8 cellular contexts compared by ENCODE assay signal in genomic region chr1:115089443-115090340, GRCh38. TPM values are rescaled to one million over a fixed set of nuclear protein-coding genes. Genes with fewer than 3 reads are reported as not detected.
DNase-seq lines count a peak whose midpoint lies in the region; ATAC-seq and TF ChIP-seq lines count a peak whose summit lies in the region.

Gene TSPAN2 (minus strand): TSS chr1:115089503. CDS start chr1:115089432, 71 bp downstream.

- peak within 1 kb of the TSS; percentile 82 for H3K4me3 ChIP-seq in CD8-positive, alpha-beta T cell (ENCODE audit: low read depth, low read length)
- H3K4me3 ChIP-seq in esophagus muscularis mucosa = peak within 1 kb of the TSS; percentile 80 to 86 (median 82)
- peak within 1 kb of the TSS; percentile 76 for H3K4me3 ChIP-seq in naive thymus-derived CD4-positive, alpha-beta T cell (ENCODE audit: low read length)
- H3K4me3 ChIP-seq in stomach smooth muscle (ENCODE audit: low read length in 2 of 2) = peak within 1 kb of the TSS; percentile 85 to 86

- intact Hi-C loops in CD8-positive, alpha-beta T cell (cut with DNase I, micrococcal nuclease) = loop anchor here (1.0 to 10.0 kb wide), 6 partner anchors 10 to 745 kb away; partner anchors contain the start of gene BCAS2 (in 1 of the 2)
- intact Hi-C loops in esophagus muscularis mucosa (cut with DNase I) = no loop called here
- intact Hi-C loops in naive thymus-derived CD4-positive, alpha-beta T cell (cut with micrococcal nuclease) = loop anchor here (1.0 to 10.0 kb wide), 5 partner anchors 10 to 1145 kb away; partner anchors contain the start of gene DENND2C (in 1 of the 2)

- peak within 1 kb of the TSS; percentile 78 for H3K27ac Mint-ChIP-seq in CD8-positive, alpha-beta T cell
- peak within 1 kb of the TSS; percentile 7 to 93 (median 71) for H3K27ac Mint-ChIP-seq in naive thymus-derived CD4-positive, alpha-beta T cell

- peaks cover 40% of the 10 kb centered on the region for H3K4me1 Mint-ChIP-seq in CD8-positive, alpha-beta T cell (ENCODE audit: low read depth)
- peaks cover 10 to 54% (median 29%) of the 10 kb centered on the region in 7 donors for H3K4me1 Mint-ChIP-seq in naive thymus-derived CD4-positive, alpha-beta T cell

- peaks cover 16% of the 10 kb centered on the region for H3K4me1 ChIP-seq in CD8-positive, alpha-beta T cell (ENCODE audit: insufficient read depth, low read length)
- H3K4me1 ChIP-seq in esophagus muscularis mucosa = peaks cover 16 to 61% (median 57%) of the 10 kb centered on the region in 4 donors
- H3K4me1 ChIP-seq in naive thymus-derived CD4-positive, alpha-beta T cell (ENCODE audit: control insufficient read depth in 2 of 2, insufficient read depth in 2 of 2, low read length in 2 of 2) = peaks cover 6 to 9% of the 10 kb centered on the region in 2 donors
- peaks cover 39% of the 10 kb centered on the region for H3K4me1 ChIP-seq in stomach smooth muscle (ENCODE audit: control insufficient read depth, insufficient read depth, low read length)

- no peaks in the 10 kb centered on the region for H3K27me3 Mint-ChIP-seq in CD8-positive, alpha-beta T cell (ENCODE audit: low read depth)
- peaks cover 0 to 29% (median 0%) of the 10 kb centered on the region in 5 donors for H3K27me3 Mint-ChIP-seq in naive thymus-derived CD4-positive, alpha-beta T cell

- TF ChIP-seq CTCF in CD8-positive, alpha-beta T cell (IDR thresholded peaks at IDR 0.05) = no peak
- peak; percentile 37 to 62 (median 57) for TF ChIP-seq CTCF in esophagus muscularis mucosa (IDR thresholded peaks at IDR 0.05)

- H3K36me3 ChIP-seq in CD8-positive, alpha-beta T cell (ENCODE audit: insufficient read depth, low read length) = no peaks in the 10 kb centered on the region
- no peaks in the 10 kb centered on the region for H3K36me3 ChIP-seq in esophagus muscularis mucosa
- H3K36me3 ChIP-seq in naive thymus-derived CD4-positive, alpha-beta T cell (ENCODE audit: control insufficient read depth in 2 of 3, insufficient read depth in 3 of 3, low read length in 3 of 3) = no peaks in the 10 kb centered on the region
- H3K36me3 ChIP-seq in stomach smooth muscle (ENCODE audit: control insufficient read depth in 2 of 2, insufficient read depth in 2 of 2, low read length in 2 of 2) = no peaks in the 10 kb centered on the region

- no peaks in the 10 kb centered on the region for H3K27me3 ChIP-seq in CD8-positive, alpha-beta T cell (ENCODE audit: insufficient read depth, low read length)
- H3K27me3 ChIP-seq in esophagus muscularis mucosa (peaks cover 0 to 6% (median 0%) of the 10 kb centered on the region in 4 donors), stomach smooth muscle (ENCODE audit: control insufficient read depth in 1 of 2, insufficient read depth in 2 of 2, low read length in 2 of 2) (no peaks in the 10 kb centered on the region)
- H3K27me3 ChIP-seq in naive thymus-derived CD4-positive, alpha-beta T cell (ENCODE audit: control insufficient read depth in 2 of 2, insufficient read depth in 2 of 2, low read length in 2 of 2) = no peaks in the 10 kb centered on the region

- POLR2A ChIA-PET in CD8-positive, alpha-beta T cell (lab: Charles Lee) = interaction anchor here (2.8 kb wide), 1 partner anchor 9 kb away, joined by 10 read pairs; no protein-coding TSS in a partner anchor
- POLR2A ChIA-PET in naive thymus-derived CD4-positive, alpha-beta T cell (lab: Charles Lee) = interaction anchor here (0.9 to 1.0 kb wide), 2 partner anchors 9 to 24 kb away, joined by 3 to 4 read pairs; no protein-coding TSS in a partner anchor

- 1% methylated on average over 8 of the region's 66 CpGs for WGBS in esophagus muscularis mucosa

- CTCF ChIA-PET in CD8-positive, alpha-beta T cell (lab: Charles Lee) = interaction anchor here (0.9 to 1.5 kb wide), 2 partner anchors 10 to 23 kb away, joined by 4 read pairs; no protein-coding TSS in a partner anchor
- CTCF ChIA-PET in naive thymus-derived CD4-positive, alpha-beta T cell (lab: Charles Lee) = interaction anchor here (0.5 to 1.2 kb wide), 2 partner anchors 9 to 441 kb away, joined by 3 read pairs; no protein-coding TSS in a partner anchor

- ATAC-seq in CD8-positive, alpha-beta T cell = peak; percentile 89
- ATAC-seq in naive thymus-derived CD4-positive, alpha-beta T cell = peak; percentile 90
- no peak for ATAC-seq in HG03457 (IDR thresholded peaks at IDR 0.05; ENCODE audit: unreplicated experiment)
- no peak for ATAC-seq in GM21723 (IDR thresholded peaks at IDR 0.05; ENCODE audit: unreplicated experiment)

- H3K9ac ChIP-seq in stomach smooth muscle (ENCODE audit: low read length in 2 of 2) = peak within 1 kb of the TSS; percentile 95 to 98

- H3K9me3 Mint-ChIP-seq in CD8-positive, alpha-beta T cell = no peaks in the 10 kb centered on the region
- peaks cover 0 to 3% (median 0%) of the 10 kb centered on the region in 11 donors for H3K9me3 Mint-ChIP-seq in naive thymus-derived CD4-positive, alpha-beta T cell

- peak; percentile 52 for TF ChIP-seq POLR2A in esophagus muscularis mucosa (IDR thresholded peaks at IDR 0.05; ENCODE audit: low read depth)

- no peaks in the 10 kb centered on the region for H3K9me3 ChIP-seq in CD8-positive, alpha-beta T cell (ENCODE audit: low read length)
- H3K9me3 ChIP-seq in esophagus muscularis mucosa (no peaks in the 10 kb centered on the region), stomach smooth muscle (ENCODE audit: control insufficient read depth in 2 of 2, low read length in 2 of 2) (no peaks in the 10 kb centered on the region)
- no peaks in the 10 kb centered on the region for H3K9me3 ChIP-seq in naive thymus-derived CD4-positive, alpha-beta T cell (ENCODE audit: control insufficient read depth in 2 of 3, low read length in 3 of 3)

- H3K4me3 Mint-ChIP-seq in CD8-positive, alpha-beta T cell = peak within 1 kb of the TSS; percentile 84
- peak within 1 kb of the TSS; percentile 74 to 88 (median 84) for H3K4me3 Mint-ChIP-seq in naive thymus-derived CD4-positive, alpha-beta T cell

- TF ChIP-seq EP300 in esophagus muscularis mucosa (IDR thresholded peaks at IDR 0.05) = no peak

- H3K27ac ChIP-seq in CD8-positive, alpha-beta T cell (ENCODE audit: low read depth, low read length) = peak within 1 kb of the TSS; percentile 54
- H3K27ac ChIP-seq in esophagus muscularis mucosa (replicated peaks in 1 of 4) (peak within 1 kb of the TSS; percentile 89 to 97 (median 95)), stomach smooth muscle (ENCODE audit: low read length) (peak within 1 kb of the TSS; percentile 99)
- H3K27ac ChIP-seq in naive thymus-derived CD4-positive, alpha-beta T cell (ENCODE audit: low read depth, low read length) = peak within 1 kb of the TSS; percentile 69

- H3K36me3 Mint-ChIP-seq in CD8-positive, alpha-beta T cell = no peaks in the 10 kb centered on the region
- H3K36me3 Mint-ChIP-seq in naive thymus-derived CD4-positive, alpha-beta T cell = peaks cover 0 to 2% (median 0%) of the 10 kb centered on the region in 5 donors

- peak; percentile 34 to 69 (median 49) for DNase-seq in CD8-positive, alpha-beta T cell
- peak; percentile 81 for DNase-seq in NCI-H1105 treated with DMSO at 0.1 percent for 48 hours (lab: John Stamatoyannopoulos, UW)
- DNase-seq in activated T-cell treated with anti-CD3 and anti-CD28 coated beads for 24 hours (ENCODE audit: low read depth) = peak; percentile 20
- peak; percentile 95 for DNase-seq in esophagus muscularis mucosa (ENCODE audit: extremely low spot score)
- peak; percentile 43 to 63 (median 57) for DNase-seq in naive thymus-derived CD4-positive, alpha-beta T cell

RNA-seq across cellular contexts. Expression of gene TSPAN2, which starts in this region (rescaled TPM):
- under 1 TPM; 0.43 to 0.72 TPM for total RNA-seq in CD8-positive, alpha-beta T cell
- total RNA-seq in esophagus muscularis mucosa = 10 to 100 TPM; 35.8 to 70.2 (median 66.7) TPM
- total RNA-seq in naive thymus-derived CD4-positive, alpha-beta T cell = 10 to 100 TPM in 1 of 5 experiments, 1 to 10 TPM in 2, under 1 TPM in 1, not detected in 1; 0.30 to 12.0 (median 2.9) TPM
- polyA plus RNA-seq in naive thymus-derived CD4-positive, alpha-beta T cell = 1 to 10 TPM; 4.2 to 4.9 TPM

Comparison
In these comparisons a context has a peak if more than half of its experiments do, and no peak if none do; other contexts are left out.
1. Peak in DNase-seq, ATAC-seq, H3K4me3 ChIP-seq and H3K27ac ChIP-seq in CD8-positive, alpha-beta T cell; RNA of the gene not detected or under 1 TPM.
2. DNase-seq: peak in every context shown above with its lines; median percentile 95 in esophagus muscularis mucosa; 81 in NCI-H1105 treated with DMSO at 0.1 percent for 48 hours; 57 in naive thymus-derived CD4-positive, alpha-beta T cell; 49 in CD8-positive, alpha-beta T cell; 20 in activated T-cell treated with anti-CD3 and anti-CD28 coated beads for 24 hours.